9 cellular contexts compared by ENCODE assay signal in genomic region chr11:63177872-63178271, GRCh38. TPM values are rescaled to one million over a fixed set of nuclear protein-coding genes. Genes with fewer than 3 reads are reported as not detected.
"Had no signal": no experiment of that assay in that cellular context is flagged by ENCODE, and none has a peak within 500 bp of the region (broad histone marks: within the 10 kb centered on the region; RNA-seq: fewer than 3 reads in every experiment).

No MANE protein-coding gene starts in this region.

- H3K4me2 ChIP-seq: KMS-11 had no signal

- DNase-seq: KBM-7, KG1 had no signal

- H3K9ac ChIP-seq: KMS-11 had no signal

- ATAC-seq: HepG2 had no signal

- H3K27ac ChIP-seq: HL-60, KMS-11 had no signal

- FAIRE-seq: HepG2, HTR-8/SVneo had no signal

RNA-seq across cellular contexts. Expression of gene SLC22A24, which starts 33.9 kb away (rescaled TPM):
- total RNA-seq: HepG2, HT-29, HT1080 had no signal
- polyA plus RNA-seq: HepG2, IgD-negative memory B cell had no signal
